Comparison of ENCODE assay signal across 7 cellular contexts in the genomic region with DNA sequence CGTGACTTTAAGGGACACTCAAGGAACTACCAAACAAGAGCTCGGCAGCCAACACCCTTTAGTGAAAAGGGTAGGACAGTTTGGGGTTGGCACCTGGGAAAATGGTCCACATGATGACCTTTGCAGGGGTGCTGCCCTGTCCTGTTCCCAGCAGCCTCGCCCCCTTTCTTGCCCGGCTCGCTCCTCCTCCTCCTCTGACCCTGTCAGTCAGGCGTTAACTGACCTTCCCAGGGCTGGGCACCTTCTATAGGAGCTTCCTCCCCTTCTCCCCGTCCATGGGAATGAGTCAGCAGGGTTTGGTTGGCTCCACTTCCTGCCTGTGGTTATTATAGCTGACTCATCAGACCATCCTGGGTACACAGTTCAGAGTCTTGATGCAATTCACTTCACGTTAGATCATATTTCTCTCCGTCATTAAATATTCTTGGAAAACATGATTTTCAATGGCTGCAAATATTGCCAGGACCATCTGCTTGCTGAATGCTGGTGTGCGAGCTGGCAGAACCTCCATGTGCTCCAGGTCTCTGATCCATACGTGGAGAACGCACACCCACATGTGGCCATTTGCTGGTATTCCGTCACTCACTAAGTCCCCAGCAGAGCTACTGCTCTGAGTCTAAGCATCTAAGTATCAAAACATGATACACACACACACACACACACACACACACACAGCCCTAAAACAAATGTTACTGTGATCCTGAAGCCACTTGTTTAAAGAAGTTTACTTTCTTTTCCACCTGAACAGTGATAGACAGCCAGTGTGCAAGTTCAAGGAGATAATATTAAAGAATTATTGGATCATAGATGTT.
DNase-seq lines count a peak whose midpoint lies in the region; ATAC-seq, FAIRE-seq and TF ChIP-seq lines count a peak whose summit lies in the region.

No MANE protein-coding gene starts in this region.

- no peaks in the 10 kb centered on the region; the same call in 2 of the 3 replicates for H3K79me2 ChIP-seq in K562 (ENCODE audit: control insufficient read depth, insufficient read depth, low read length)

- H3K4me3 ChIP-seq in GM12875 (ENCODE audit: low read depth, low read length) (no peak overlapping the region), NB4 (ENCODE audit: low read depth, low read length) (peak overlapping the region; percentile 57), K562 (no peak overlapping the region)

- ATAC-seq in K562 (peak; percentile 97), GM21619 (IDR thresholded peaks at IDR 0.05; ENCODE audit: unreplicated experiment) (no peak)

- peaks cover 10 to 32% of the 10 kb centered on the region in 2 experiments; a peak in 4 of 5 replicates for H3K4me1 ChIP-seq in K562 (replicated peaks in 1 of 2; ENCODE audit: control insufficient read depth in 2 of 2, insufficient read depth in 2 of 2, low read length in 2 of 2)

- H3K36me3 ChIP-seq in K562 (ENCODE audit: control insufficient read depth, insufficient read depth, low read length) = no peaks in the 10 kb centered on the region

- no peaks in the 10 kb centered on the region for H3K27me3 ChIP-seq in K562 (ENCODE audit: control insufficient read depth in 2 of 2, insufficient read depth in 2 of 2, low read length in 2 of 2)

- no peaks in the 10 kb centered on the region for H4K20me1 ChIP-seq in K562 (replicated peaks; ENCODE audit: control insufficient read depth, insufficient read depth, low read length)

- H3K9ac ChIP-seq in K562 (ENCODE audit: insufficient read depth in 1 of 2, low read depth in 2 of 2, low read length in 2 of 2) = peak overlapping the region; percentile 65 to 72; a peak in 3 of 4 replicates

- peak; percentile 18; the same call in 1 of the 2 replicates for TF ChIP-seq CTCF in GM12875 (IDR thresholded peaks at IDR 0.05; ENCODE audit: borderline replicate concordance, insufficient read depth, low read depth, low read length)
- TF ChIP-seq CTCF in NB4 (IDR thresholded peaks at IDR 0.05; ENCODE audit: low read depth, low read length) = no peak
- TF ChIP-seq CTCF in K562 (IDR thresholded peaks at IDR 0.05 in 2 of 3, conservative IDR thresholded peaks at IDR 0.05 in 1 of 3; ENCODE audit: insufficient read depth in 2 of 3, low read depth in 1 of 3, low read length in 3 of 3) = peak; percentile 65 to 80 (median 78)

- TF ChIP-seq RAD21 in K562 (CRISPR knock-in tag; conservative IDR thresholded peaks at IDR 0.05 in 1 of 2, IDR thresholded peaks at IDR 0.05 in 1 of 2) = peak; percentile 88 to 89

- DNase-seq in NB4 (ENCODE audit: low read depth) (peak; percentile 98), T-helper 22 cell (ENCODE audit: low read depth) (peak; percentile 7), K562 (ENCODE audit: extremely low read depth in 1 of 4, low spot score in 3 of 4) (peak; percentile 92 to 96 (median 94)), islet precursor cell (peak; percentile 95)
- DNase-seq in stimulated activated CD4-positive, alpha-beta T cell treated with anti-CD3 and anti-CD28 coated beads, Interleukin-2, amount 100 ng/mL, for 24 hours = peak; percentile 50 to 59

- intact Hi-C loops in K562 (cut with micrococcal nuclease) = loop anchor here (1.0 to 10.0 kb wide), 3 partner anchors 32 to 884 kb away; no protein-coding TSS in a partner anchor

- peak overlapping the region; percentile 86 for H2AFZ ChIP-seq in K562 (ENCODE audit: low read depth, low read length)

- 1% methylated on average over 12 of the region's 13 CpGs for WGBS in K562 (ENCODE audit: insufficient coverage, low coverage, missing lambda C conversion rate)

- peak overlapping the region; percentile 91 for H3K27ac ChIP-seq in K562 (ENCODE audit: extremely low read depth, low read depth, low read length)

- H3K9me3 ChIP-seq in K562 (replicated peaks; ENCODE audit: control insufficient read depth, insufficient read depth, low read depth, low read length) = no peaks in the 10 kb centered on the region

- TF ChIP-seq POLR2A in NB4 (IDR thresholded peaks at IDR 0.05; ENCODE audit: extremely low read depth, insufficient read length) = no peak
- peak; percentile 62; the same call in 1 of the 2 replicates for TF ChIP-seq POLR2A in K562 (conservative IDR thresholded peaks at IDR 0.05)

- H3K9me1 ChIP-seq in K562 (ENCODE audit: control insufficient read depth, insufficient read depth, low read length) = no peaks in the 10 kb centered on the region

- CTCF ChIA-PET in K562 (lab: Yijun Ruan, JAX; ENCODE audit: low intra/inter-chr PET ratio) = interaction anchor here (1.0 to 1.2 kb wide), 2 partner anchors 80 to 887 kb away, joined by 3 to 5 read pairs; no protein-coding TSS in a partner anchor

- TF ChIP-seq EP300 in K562 (IDR thresholded peaks at IDR 0.05; ENCODE audit: low read length) = peak; percentile 86

- peak; percentile 100 for FAIRE-seq in K562 (lab: Jason Lieb, UNC)

- no TSS peak for BruUV-seq in K562 (replicated peaks; lab: Mats Ljungman, UMichigan)

- in situ Hi-C loops in K562 (cut with MboI) = no loop called here

- POLR2A ChIA-PET in K562 (lab: Yijun Ruan, JAX) = interaction anchor here (0.6 to 2.5 kb wide), 9 partner anchors 8 to 578 kb away, joined by 3 to 10 read pairs (median 4); a partner anchor contains a TSS

- peak overlapping the region; percentile 79 for H3K4me2 ChIP-seq in K562 (ENCODE audit: insufficient read depth, low read length)

TF ChIP-seq in K562, 482 proteins besides CTCF, POLR2A, EP300 and RAD21 (continues in another document):
- peak; percentile 96 for TF ChIP-seq ETV1 (tag; conservative IDR thresholded peaks at IDR 0.05; ENCODE audit: low read depth)
- 0 out of 2 replicates have a peak, but pooled peaks have one; percentile 43 for TF ChIP-seq POLR2H (tag; IDR thresholded peaks at IDR 0.05; ENCODE audit: low read depth)
- no peak for TF ChIP-seq NCOA6 (IDR thresholded peaks at IDR 0.05)
- TF ChIP-seq MECOM (CRISPR knock-in tag; IDR thresholded peaks at IDR 0.05) = peak; percentile 59; the same call in 1 of the 2 replicates
- TF ChIP-seq ZNF316 (IDR thresholded peaks at IDR 0.05) = peak; percentile 100
- TF ChIP-seq NR2C2 (CRISPR knock-in tag; IDR thresholded peaks at IDR 0.05) = 0 out of 2 replicates have a peak, but pooled peaks have one; percentile 17
- TF ChIP-seq NR2C2 (tag; IDR thresholded peaks at IDR 0.05) = peak; percentile 91
- peak; percentile 97 for TF ChIP-seq ETV5 (CRISPR knock-in tag; IDR thresholded peaks at IDR 0.05; ENCODE audit: low read depth)
- TF ChIP-seq NR2C1 (IDR thresholded peaks at IDR 0.05) = peak; percentile 76
- peak; percentile 82 for TF ChIP-seq NR2C1 (tag; IDR thresholded peaks at IDR 0.05)
- no peak for TF ChIP-seq ZNF224 (CRISPR knock-in tag; IDR thresholded peaks at IDR 0.05)
- TF ChIP-seq, protein P1, sequence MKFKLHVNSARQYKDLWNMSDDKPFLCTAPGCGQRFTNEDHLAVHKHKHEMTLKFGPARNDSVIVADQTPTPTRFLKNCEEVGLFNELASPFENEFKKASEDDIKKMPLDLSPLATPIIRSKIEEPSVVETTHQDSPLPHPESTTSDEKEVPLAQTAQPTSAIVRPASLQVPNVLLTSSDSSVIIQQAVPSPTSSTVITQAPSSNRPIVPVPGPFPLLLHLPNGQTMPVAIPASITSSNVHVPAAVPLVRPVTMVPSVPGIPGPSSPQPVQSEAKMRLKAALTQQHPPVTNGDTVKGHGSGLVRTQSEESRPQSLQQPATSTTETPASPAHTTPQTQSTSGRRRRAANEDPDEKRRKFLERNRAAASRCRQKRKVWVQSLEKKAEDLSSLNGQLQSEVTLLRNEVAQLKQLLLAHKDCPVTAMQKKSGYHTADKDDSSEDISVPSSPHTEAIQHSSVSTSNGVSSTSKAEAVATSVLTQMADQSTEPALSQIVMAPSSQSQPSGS (CRISPR knock-in tag; IDR thresholded peaks at IDR 0.05) = no peak
- TF ChIP-seq ZNF644 (tag; IDR thresholded peaks at IDR 0.05; ENCODE audit: low read depth) = 0 out of 2 replicates have a peak, but pooled peaks have one; percentile 59
- peak; percentile 99 for TF ChIP-seq MAFK (IDR thresholded peaks at IDR 0.05; ENCODE audit: low read length)
- TF ChIP-seq ZSCAN32 (CRISPR knock-in tag; IDR thresholded peaks at IDR 0.05) = no peak
- peak; percentile 57; the same call in 1 of the 2 replicates for TF ChIP-seq CREM (IDR thresholded peaks at IDR 0.05; ENCODE audit: low read depth)
- TF ChIP-seq ZFP30 (CRISPR knock-in tag; IDR thresholded peaks at IDR 0.05; ENCODE audit: borderline replicate concordance) = no peak
- no peak for TF ChIP-seq CHD1 (IDR thresholded peaks at IDR 0.05; ENCODE audit: low read length)
- TF ChIP-seq, protein P2, sequence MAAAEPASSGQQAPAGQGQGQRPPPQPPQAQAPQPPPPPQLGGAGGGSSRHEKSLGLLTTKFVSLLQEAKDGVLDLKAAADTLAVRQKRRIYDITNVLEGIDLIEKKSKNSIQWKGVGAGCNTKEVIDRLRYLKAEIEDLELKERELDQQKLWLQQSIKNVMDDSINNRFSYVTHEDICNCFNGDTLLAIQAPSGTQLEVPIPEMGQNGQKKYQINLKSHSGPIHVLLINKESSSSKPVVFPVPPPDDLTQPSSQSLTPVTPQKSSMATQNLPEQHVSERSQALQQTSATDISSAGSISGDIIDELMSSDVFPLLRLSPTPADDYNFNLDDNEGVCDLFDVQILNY (CRISPR knock-in tag; IDR thresholded peaks at IDR 0.05) = no peak
- TF ChIP-seq, protein P3, sequence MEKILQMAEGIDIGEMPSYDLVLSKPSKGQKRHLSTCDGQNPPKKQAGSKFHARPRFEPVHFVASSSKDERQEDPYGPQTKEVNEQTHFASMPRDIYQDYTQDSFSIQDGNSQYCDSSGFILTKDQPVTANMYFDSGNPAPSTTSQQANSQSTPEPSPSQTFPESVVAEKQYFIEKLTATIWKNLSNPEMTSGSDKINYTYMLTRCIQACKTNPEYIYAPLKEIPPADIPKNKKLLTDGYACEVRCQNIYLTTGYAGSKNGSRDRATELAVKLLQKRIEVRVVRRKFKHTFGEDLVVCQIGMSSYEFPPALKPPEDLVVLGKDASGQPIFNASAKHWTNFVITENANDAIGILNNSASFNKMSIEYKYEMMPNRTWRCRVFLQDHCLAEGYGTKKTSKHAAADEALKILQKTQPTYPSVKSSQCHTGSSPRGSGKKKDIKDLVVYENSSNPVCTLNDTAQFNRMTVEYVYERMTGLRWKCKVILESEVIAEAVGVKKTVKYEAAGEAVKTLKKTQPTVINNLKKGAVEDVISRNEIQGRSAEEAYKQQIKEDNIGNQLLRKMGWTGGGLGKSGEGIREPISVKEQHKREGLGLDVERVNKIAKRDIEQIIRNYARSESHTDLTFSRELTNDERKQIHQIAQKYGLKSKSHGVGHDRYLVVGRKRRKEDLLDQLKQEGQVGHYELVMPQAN (IDR thresholded peaks at IDR 0.05; ENCODE audit: borderline replicate concordance) = no peak; the same call in 1 of the 2 replicates
- no peak for TF ChIP-seq SIRT6 (IDR thresholded peaks at IDR 0.05; ENCODE audit: low read depth, low read length)
- TF ChIP-seq CCNT2 (IDR thresholded peaks at IDR 0.05; ENCODE audit: borderline replicate concordance, extremely low read depth, insufficient read length, low read depth, low read length) = no peak

Comparison
In these comparisons a context has a peak if more than half of its experiments do, and no peak if none do; other contexts are left out.
1. DNase-seq: peak in every context shown above with its lines; median percentile 98 in NB4; 95 in islet precursor cell; 94 in K562; 54 in stimulated activated CD4-positive, alpha-beta T cell treated with anti-CD3 and anti-CD28 coated beads, Interleukin-2, amount 100 ng/mL, for 24 hours; 7 in T-helper 22 cell.